8 cellular contexts compared by ENCODE assay signal in the genomic region with DNA sequence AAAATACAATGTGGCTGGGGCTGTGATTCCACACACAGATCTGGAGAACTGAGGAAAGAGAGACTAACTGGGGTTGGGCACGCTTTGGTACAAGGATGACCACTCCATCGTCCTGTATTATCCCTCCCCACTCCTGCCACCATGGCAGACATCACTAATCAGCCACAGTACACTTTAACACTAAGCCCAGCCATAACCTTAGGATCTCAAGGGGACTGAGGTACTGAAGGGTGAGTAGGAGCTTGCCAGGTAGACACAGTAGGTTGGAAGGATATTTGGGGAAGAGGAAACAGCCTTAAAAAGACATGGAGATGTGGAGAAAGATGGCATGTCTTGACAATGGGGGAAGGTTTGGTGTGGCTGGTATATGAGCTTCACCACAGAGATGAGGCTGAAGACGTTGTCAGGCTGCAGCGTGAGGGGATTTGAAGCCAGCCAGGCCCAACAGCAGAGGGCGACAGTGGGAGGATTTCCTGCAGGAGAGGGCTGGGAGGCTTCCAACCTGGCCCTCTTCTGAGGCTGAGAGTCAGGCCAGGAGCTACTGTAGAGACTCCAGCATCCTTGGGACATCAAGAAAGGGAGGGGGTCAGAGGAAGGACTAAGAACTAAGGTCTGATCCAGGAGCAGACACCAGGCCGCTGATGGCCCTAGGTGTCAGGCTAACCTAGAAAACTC. TPM values are rescaled to one million over a fixed set of nuclear protein-coding genes. Genes with fewer than 3 reads are reported as not detected.
A peak's percentile ranks its signal among the peaks of the same experiment; 100 is the strongest.
DNase-seq lines count a peak whose midpoint lies in the region; ATAC-seq and TF ChIP-seq lines count a peak whose summit lies in the region.

No MANE protein-coding gene starts in this region.

- no peaks in the 10 kb centered on the region for H3K9me3 Mint-ChIP-seq in activated naive CD4-positive, alpha-beta T cell treated with anti-CD3 and anti-CD28 coated beads for 36 hours

- TF ChIP-seq CTCF in transverse colon (IDR thresholded peaks at IDR 0.05) = peak in 3 of 5 experiments; percentile 10 to 27 (median 26)

- TF ChIP-seq POLR2A in transverse colon (IDR thresholded peaks at IDR 0.05) = no peak

- no peaks in the 10 kb centered on the region for H3K36me3 ChIP-seq in transverse colon

- peak; percentile 52 for DNase-seq in activated naive CD4-positive, alpha-beta T cell treated with anti-CD3 and anti-CD28 coated beads for 36 hours
- DNase-seq in activated naive CD4-positive, alpha-beta T cell (lab: John Stamatoyannopoulos, UW) = no peak
- DNase-seq in SK-MEL-5 (ENCODE audit: low read depth, low spot score) (peak; percentile 58), head of caudate nucleus (peak in 24 of 42 donors; percentile 19 to 60 (median 38)), transverse colon (peak; percentile 33), SHP77 (lab: John Stamatoyannopoulos, UW) (no peak), NCI-H446 treated with DMSO at 0.1 percent for 48 hours (lab: John Stamatoyannopoulos, UW) (no peak)

- 25 to 51% methylated on average over 2 to 6 of the region's 6 CpGs for WGBS in transverse colon (ENCODE audit: low coverage in 1 of 2), 2 donors

- in situ Hi-C loops in SK-MEL-5 (cut with HindIII; ENCODE audit: low pct_unique_long_range_greater_than_20kb, low sequenced_read_pairs) = no loop called here
- in situ Hi-C loops in transverse colon (cut with MboI; ENCODE audit: low pct_ligation_motif_present in 1 of 4, low pct_unique_long_range_greater_than_20kb in 1 of 4, low sequenced_read_pairs in 3 of 4) = no loop called here

- H3K27ac ChIP-seq in transverse colon = no peak overlapping the region

- CTCF ChIA-PET in activated naive CD4-positive, alpha-beta T cell treated with anti-CD3 and anti-CD28 coated beads for 36 hours (lab: Charles Lee) = interaction anchor here (1.2 to 1.7 kb wide), 3 partner anchors 14 to 172 kb away, joined by 3 read pairs; no protein-coding TSS in a partner anchor

- H3K4me1 Mint-ChIP-seq in activated naive CD4-positive, alpha-beta T cell treated with anti-CD3 and anti-CD28 coated beads for 36 hours (ENCODE audit: low read depth) = peaks cover 1% of the 10 kb centered on the region

- H3K4me1 ChIP-seq in transverse colon = no peaks in the 10 kb centered on the region

- no peaks in the 10 kb centered on the region for H3K9me3 ChIP-seq in transverse colon

- no peak overlapping the region for H3K4me3 ChIP-seq in transverse colon

- intact Hi-C loops in activated naive CD4-positive, alpha-beta T cell treated with anti-CD3 and anti-CD28 coated beads for 36 hours (cut with micrococcal nuclease) = loop anchor here (2.0 kb wide), 1 partner anchor 172 kb away; no protein-coding TSS in a partner anchor
- intact Hi-C loops in head of caudate nucleus (cut with DNase I) (no loop called here), transverse colon (cut with DNase I; ENCODE audit: low total_unique reads) (no loop called here)

- peaks cover 3% of the 10 kb centered on the region for H3K27me3 Mint-ChIP-seq in activated naive CD4-positive, alpha-beta T cell treated with anti-CD3 and anti-CD28 coated beads for 36 hours (ENCODE audit: low read depth)

- TF ChIP-seq EP300 in transverse colon (IDR thresholded peaks at IDR 0.05; ENCODE audit: low read depth) = no peak

- no peaks in the 10 kb centered on the region for H3K36me3 Mint-ChIP-seq in activated naive CD4-positive, alpha-beta T cell treated with anti-CD3 and anti-CD28 coated beads for 36 hours (ENCODE audit: low read depth)

- H3K27me3 ChIP-seq in transverse colon = no peaks in the 10 kb centered on the region

- no peak for ATAC-seq in HG02642 (IDR thresholded peaks at IDR 0.05; ENCODE audit: poor library complexity, unreplicated experiment)

- no peak overlapping the region for H3K4me3 Mint-ChIP-seq in activated naive CD4-positive, alpha-beta T cell treated with anti-CD3 and anti-CD28 coated beads for 36 hours

- H3K27ac Mint-ChIP-seq in activated naive CD4-positive, alpha-beta T cell treated with anti-CD3 and anti-CD28 coated beads for 36 hours = no peak overlapping the region

RNA-seq across cellular contexts. Expression of gene COL13A1, which starts 58.6 kb away (rescaled TPM):
- total RNA-seq in activated naive CD4-positive, alpha-beta T cell treated with anti-CD3 and anti-CD28 coated beads for 36 hours = not detected
- 0.11 TPM in 1 of 2 replicates, not detected in the other for total RNA-seq in SK-MEL-5 (2014; rRNA removed; shearing (Covaris generic))
- 0.22 and 0.30 TPM in 2 replicates for polyA plus RNA-seq in SK-MEL-5 (2015; cell fraction: cytosol; rRNA removed)
- polyA plus RNA-seq in SK-MEL-5 (2015; cell fraction: nucleus; rRNA removed) = 0.41 TPM in 1 of 2 replicates, not detected in the other
- 1 to 10 TPM in 3 of 4 donors, under 1 TPM in 1; 0.68 to 8.2 (median 2.1) TPM for total RNA-seq in transverse colon

Comparison
In these comparisons a context has a peak if more than half of its experiments do, and no peak if none do; other contexts are left out.
1. DNase-seq: peak in activated naive CD4-positive, alpha-beta T cell treated with anti-CD3 and anti-CD28 coated beads for 36 hours (single experiment), SK-MEL-5 (single experiment), head of caudate nucleus (24 of 42) and transverse colon (single experiment); none in activated naive CD4-positive, alpha-beta T cell (0 of 4), SHP77 (0 of 2) and NCI-H446 treated with DMSO at 0.1 percent for 48 hours (single experiment).